ENCODE assay signal across 19 cellular contexts in genomic region chr1:53406551-53407235, GRCh38. TPM values are rescaled to one million over a fixed set of nuclear protein-coding genes. Genes with fewer than 3 reads are reported as not detected.
DNase-seq lines count a peak whose midpoint lies in the region; ATAC-seq and TF ChIP-seq lines count a peak whose summit lies in the region.
"Had no signal": no experiment of that assay in that cellular context is flagged by ENCODE, and none has a peak within 500 bp of the region (broad histone marks: within the 10 kb centered on the region; RNA-seq: fewer than 3 reads in every experiment).

No MANE protein-coding gene starts in this region.

- no peak for TF ChIP-seq CTCF in natural killer cell (IDR thresholded peaks at IDR 0.05)

- H3K4me1 Mint-ChIP-seq in natural killer cell treated with Interleukin-12 subunit alpha and Interleukin-12 subunit beta and Interleukin-15 and Interleukin-18, amount 100 ng/mL, for 72 hours (ENCODE audit: low read depth in 2 of 2): peaks cover 34 to 40% of the 10 kb centered on the region in 2 donors
- H3K4me1 Mint-ChIP-seq in natural killer cell: peaks cover 0 to 9% of the 10 kb centered on the region in 2 donors
- H3K4me1 Mint-ChIP-seq in activated T-helper 2 cell treated with anti-CD3 and anti-CD28 coated beads, Interferon-gamma antibody, Interleukin-2, Interleukin-4, amounts not matched to agents 10 μg/mL and 5 μg/mL and 100 μg/mL, durations not matched to agents 14 hours and 24 hours and 36 hours (ENCODE audit: low read depth): peaks cover 25% of the 10 kb centered on the region

- peak overlapping the region; percentile 18 for H3K4me3 Mint-ChIP-seq in natural killer cell treated with Interleukin-12 subunit alpha and Interleukin-12 subunit beta and Interleukin-15 and Interleukin-18, amount 100 ng/mL, for 72 hours
- no peak overlapping the region for H3K4me3 Mint-ChIP-seq in natural killer cell
- H3K4me3 Mint-ChIP-seq in activated T-helper 2 cell treated with anti-CD3 and anti-CD28 coated beads, Interferon-gamma antibody, Interleukin-2, Interleukin-4, amounts not matched to agents 10 μg/mL and 5 μg/mL and 100 μg/mL, durations not matched to agents 14 hours and 24 hours and 36 hours (ENCODE audit: low read depth): no peak overlapping the region
- H3K4me3 Mint-ChIP-seq: CD4-positive, alpha-beta T cell had no signal

- no peaks in the 10 kb centered on the region for H3K36me3 Mint-ChIP-seq in natural killer cell treated with Interleukin-12 subunit alpha and Interleukin-12 subunit beta and Interleukin-15 and Interleukin-18, amount 100 ng/mL, for 72 hours
- no peaks in the 10 kb centered on the region for H3K36me3 Mint-ChIP-seq in natural killer cell
- no peaks in the 10 kb centered on the region for H3K36me3 Mint-ChIP-seq in activated T-helper 2 cell treated with anti-CD3 and anti-CD28 coated beads, Interferon-gamma antibody, Interleukin-2, Interleukin-4, amounts not matched to agents 10 μg/mL and 5 μg/mL and 100 μg/mL, durations not matched to agents 14 hours and 24 hours and 36 hours (ENCODE audit: low read depth)

- no peak for DNase-seq in natural killer cell treated with Interleukin-12 subunit alpha and Interleukin-12 subunit beta and Interleukin-15 and Interleukin-18, amount 100 ng/mL, for 72 hours (ENCODE audit: low spot score)
- DNase-seq in natural killer cell (no peak), islet precursor cell (peak; percentile 50), ureter (ENCODE audit: low spot score) (peak; percentile 7), DMS114 treated with DMSO at 0.1 percent for 48 hours (lab: John Stamatoyannopoulos, UW; ENCODE audit: unreplicated experiment) (no peak), OCI-M2 (lab: John Stamatoyannopoulos, UW; ENCODE audit: unreplicated experiment) (no peak)
- no peak for DNase-seq in activated T-helper 2 cell treated with anti-CD3 and anti-CD28 coated beads, Interferon-gamma antibody, Interleukin-2, Interleukin-4, amounts not matched to agents 10 μg/mL and 5 μg/mL and 100 μg/mL, durations not matched to agents 14 hours and 24 hours and 36 hours (ENCODE audit: low spot score)
- DNase-seq: BE2C; CD4-positive, alpha-beta T cell; DND-41; NCI-H1417; NCI-H1930; NCI-H526 had no signal

- H3K27ac Mint-ChIP-seq in natural killer cell treated with Interleukin-12 subunit alpha and Interleukin-12 subunit beta and Interleukin-15 and Interleukin-18, amount 100 ng/mL, for 72 hours: peak overlapping the region; percentile 85 to 90
- H3K27ac Mint-ChIP-seq in natural killer cell: peak overlapping the region in 1 of 2 donors; percentile 78
- peak overlapping the region; percentile 25 for H3K27ac Mint-ChIP-seq in activated T-helper 2 cell treated with anti-CD3 and anti-CD28 coated beads, Interferon-gamma antibody, Interleukin-2, Interleukin-4, amounts not matched to agents 10 μg/mL and 5 μg/mL and 100 μg/mL, durations not matched to agents 14 hours and 24 hours and 36 hours
- H3K27ac Mint-ChIP-seq: CD4-positive, alpha-beta T cell had no signal

- ATAC-seq in natural killer cell treated with Interleukin-12 subunit alpha and Interleukin-12 subunit beta and Interleukin-15 and Interleukin-18, amount 100 ng/mL, for 72 hours: no peak
- ATAC-seq in natural killer cell (no peak), HG03095 (IDR thresholded peaks at IDR 0.05; ENCODE audit: unreplicated experiment) (no peak)

- no peaks in the 10 kb centered on the region for H3K9me3 Mint-ChIP-seq in natural killer cell treated with Interleukin-12 subunit alpha and Interleukin-12 subunit beta and Interleukin-15 and Interleukin-18, amount 100 ng/mL, for 72 hours
- no peaks in the 10 kb centered on the region for H3K9me3 Mint-ChIP-seq in natural killer cell
- H3K9me3 Mint-ChIP-seq in activated T-helper 2 cell treated with anti-CD3 and anti-CD28 coated beads, Interferon-gamma antibody, Interleukin-2, Interleukin-4, amounts not matched to agents 10 μg/mL and 5 μg/mL and 100 μg/mL, durations not matched to agents 14 hours and 24 hours and 36 hours: no peaks in the 10 kb centered on the region
- H3K9me3 Mint-ChIP-seq: CD4-positive, alpha-beta T cell had no signal

- H3K27me3 Mint-ChIP-seq in natural killer cell treated with Interleukin-12 subunit alpha and Interleukin-12 subunit beta and Interleukin-15 and Interleukin-18, amount 100 ng/mL, for 72 hours: no peaks in the 10 kb centered on the region
- no peaks in the 10 kb centered on the region for H3K27me3 Mint-ChIP-seq in natural killer cell (ENCODE audit: low read depth in 2 of 2)
- H3K27me3 Mint-ChIP-seq in activated T-helper 2 cell treated with anti-CD3 and anti-CD28 coated beads, Interferon-gamma antibody, Interleukin-2, Interleukin-4, amounts not matched to agents 10 μg/mL and 5 μg/mL and 100 μg/mL, durations not matched to agents 14 hours and 24 hours and 36 hours (ENCODE audit: low read depth): peaks cover 3% of the 10 kb centered on the region
- H3K27me3 Mint-ChIP-seq: CD4-positive, alpha-beta T cell had no signal

- intact Hi-C loops in natural killer cell (cut with micrococcal nuclease): no loop called here
- intact Hi-C loops in activated T-helper 2 cell treated with anti-CD3 and anti-CD28 coated beads, Interferon-gamma antibody, Interleukin-2, Interleukin-4, amounts not matched to agents 10 μg/mL and 5 μg/mL and 100 μg/mL, durations not matched to agents 14 hours and 24 hours and 36 hours (cut with micrococcal nuclease): no loop called here

RNA-seq across cellular contexts. Expression of gene DMRTB1, which starts 52.5 kb away (rescaled TPM):
- not detected for total RNA-seq in natural killer cell treated with Interleukin-12 subunit alpha and Interleukin-12 subunit beta and Interleukin-15 and Interleukin-18, amount 100 ng/mL, for 72 hours
- total RNA-seq in natural killer cell (not detected), ureter (not detected)
- not detected in 2 replicates for total RNA-seq in activated T-helper 2 cell treated with anti-CD3 and anti-CD28 coated beads, Interferon-gamma antibody, Interleukin-2, Interleukin-4, amounts not matched to agents 10 μg/mL and 5 μg/mL and 100 μg/mL, durations not matched to agents 14 hours and 24 hours and 36 hours
- total RNA-seq: CD4-positive, alpha-beta T cell; G401; H4; HT-29; M059J; PC-9 had no signal

Comparison
In these comparisons a context has a peak if more than half of its experiments do, and no peak if none do; other contexts are left out.
1. DNase-seq: peak in islet precursor cell (single experiment) and ureter (single experiment); none in natural killer cell treated with Interleukin-12 subunit alpha and Interleukin-12 subunit beta and Interleukin-15 and Interleukin-18, amount 100 ng/mL, for 72 hours (single experiment), natural killer cell (single experiment), activated T-helper 2 cell treated with anti-CD3 and anti-CD28 coated beads, Interferon-gamma antibody, Interleukin-2, Interleukin-4, amounts not matched to agents 10 μg/mL and 5 μg/mL and 100 μg/mL, durations not matched to agents 14 hours and 24 hours and 36 hours (single experiment), DMS114 treated with DMSO at 0.1 percent for 48 hours (single experiment) and OCI-M2 (single experiment).